Comparison of ENCODE assay signal across 8 cellular contexts in the genomic region with DNA sequence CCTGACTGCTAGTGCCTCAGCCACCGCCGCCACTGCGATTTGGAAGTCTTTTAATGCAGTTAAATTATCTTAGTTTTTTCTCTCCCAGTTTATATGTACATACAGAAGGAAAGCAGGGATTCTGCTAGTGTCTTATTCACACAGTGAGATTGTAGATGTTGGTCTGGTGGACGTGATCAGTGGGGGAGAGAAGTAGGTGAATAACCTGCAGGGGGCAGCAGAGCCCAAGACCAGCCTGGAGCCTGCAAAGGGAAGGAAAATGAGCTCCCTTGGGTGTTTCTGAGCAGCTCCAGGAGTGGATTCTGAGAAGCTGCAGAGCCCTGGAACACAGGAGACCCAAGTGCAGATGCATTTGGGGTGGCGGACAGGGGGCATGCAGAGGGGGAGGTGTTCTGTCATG. TPM values are rescaled to one million over a fixed set of nuclear protein-coding genes. Genes with fewer than 3 reads are reported as not detected.
DNase-seq lines count a peak whose midpoint lies in the region; ATAC-seq and TF ChIP-seq lines count a peak whose summit lies in the region.

No MANE protein-coding gene starts in this region.

- H3K27me3 Mint-ChIP-seq in T-helper 2 cell treated with Interferon-gamma antibody and Interleukin-4, amounts not matched to agents 5 μg/mL and 100 μg/mL, for 36 hours (ENCODE audit: low read depth), result no peaks in the 10 kb centered on the region

- H3K4me2 ChIP-seq in BLaER1 treated with 17β-estradiol and CSF1 and Interleukin-3, amounts not matched to agents 10 nM and 100 nM, result peak overlapping the region in 7 of 11 experiments; percentile 1 to 83 (median 77); a peak in 11 of 22 replicates

- H4K20me1 ChIP-seq in BLaER1 treated with 17β-estradiol and CSF1 and Interleukin-3, amounts not matched to agents 10 nM and 100 nM, result no peaks in the 10 kb centered on the region

- ATAC-seq in GM19023 (IDR thresholded peaks at IDR 0.05; ENCODE audit: unreplicated experiment), result no peak
- ATAC-seq in HG02623 (IDR thresholded peaks at IDR 0.05; ENCODE audit: unreplicated experiment), result no peak

- TF ChIP-seq CTCF in ascending aorta (IDR thresholded peaks at IDR 0.05), result peak; percentile 27 to 63 (median 41)

- peaks cover 22 to 27% (median 24%) of the 10 kb centered on the region in 10 experiments for H3K4me1 ChIP-seq in BLaER1 treated with 17β-estradiol and CSF1 and Interleukin-3, amounts not matched to agents 10 nM and 100 nM
- peaks cover 0 to 2% of the 10 kb centered on the region in 2 donors for H3K4me1 ChIP-seq in ascending aorta

- intact Hi-C loops in ascending aorta (cut with DNase I), result loop anchor here (1.0 kb wide), 1 partner anchor 49 kb away; a partner anchor contains a TSS

- peaks cover 7% of the 10 kb centered on the region for H3K4me1 Mint-ChIP-seq in T-helper 2 cell treated with Interferon-gamma antibody and Interleukin-4, amounts not matched to agents 5 μg/mL and 100 μg/mL, for 36 hours (ENCODE audit: low read depth)

- no peak overlapping the region for H3K27ac ChIP-seq in BLaER1 treated with 17β-estradiol and CSF1 and Interleukin-3, amounts not matched to agents 10 nM and 100 nM
- no peak overlapping the region for H3K27ac ChIP-seq in ascending aorta

- peaks cover 2 to 28% (median 19%) of the 10 kb centered on the region in 11 experiments; a peak in 21 of 22 replicates for H3K9me3 ChIP-seq in BLaER1 treated with 17β-estradiol and CSF1 and Interleukin-3, amounts not matched to agents 10 nM and 100 nM (replicated peaks in 1 of 11)
- peaks cover 0 to 11% of the 10 kb centered on the region in 2 donors for H3K9me3 ChIP-seq in ascending aorta

- peak overlapping the region; percentile 1 for H3K27ac Mint-ChIP-seq in T-helper 2 cell treated with Interferon-gamma antibody and Interleukin-4, amounts not matched to agents 5 μg/mL and 100 μg/mL, for 36 hours

- DNase-seq in HK-2 (ENCODE audit: unreplicated experiment), result peak; percentile 11
- DNase-seq in T-helper 2 cell treated with Interferon-gamma antibody and Interleukin-4, amounts not matched to agents 5 μg/mL and 100 μg/mL, for 36 hours (ENCODE audit: low spot score), result peak; percentile 36
- peak in 1 of 2 donors; percentile 76 for DNase-seq in ascending aorta (ENCODE audit: low spot score in 2 of 2)
- peak in 38 of 51 donors; percentile 0 to 70 (median 18) for DNase-seq in hypothalamus (lab: John Stamatoyannopoulos, UW)
- DNase-seq in stimulated activated CD4-positive, alpha-beta T cell treated with anti-CD3 and anti-CD28 coated beads, Interleukin-12 subunit alpha, Interleukin-12 subunit beta, amount 100 ng/mL, for 4 hours, result peak; percentile 69

- no peak overlapping the region for H3K4me3 ChIP-seq in BLaER1 treated with 17β-estradiol and CSF1 and Interleukin-3, amounts not matched to agents 10 nM and 100 nM
- no peak overlapping the region for H3K4me3 ChIP-seq in ascending aorta

- H3K36me3 Mint-ChIP-seq in T-helper 2 cell treated with Interferon-gamma antibody and Interleukin-4, amounts not matched to agents 5 μg/mL and 100 μg/mL, for 36 hours (ENCODE audit: low read depth), result peaks cover 18% of the 10 kb centered on the region

- H3K36me3 ChIP-seq in BLaER1 treated with 17β-estradiol and CSF1 and Interleukin-3, amounts not matched to agents 10 nM and 100 nM, result peaks cover 0 to 25% (median 20%) of the 10 kb centered on the region in 11 experiments; a peak in 20 of 22 replicates
- no peaks in the 10 kb centered on the region for H3K36me3 ChIP-seq in ascending aorta

- H3K9ac ChIP-seq in BLaER1 treated with 17β-estradiol and CSF1 and Interleukin-3, amounts not matched to agents 10 nM and 100 nM, result no peak overlapping the region

- peaks cover 24% of the 10 kb centered on the region for H3K9me3 Mint-ChIP-seq in T-helper 2 cell treated with Interferon-gamma antibody and Interleukin-4, amounts not matched to agents 5 μg/mL and 100 μg/mL, for 36 hours

- peak overlapping the region; percentile 55 for H3K4me3 Mint-ChIP-seq in T-helper 2 cell treated with Interferon-gamma antibody and Interleukin-4, amounts not matched to agents 5 μg/mL and 100 μg/mL, for 36 hours

- no peaks in the 10 kb centered on the region for H3K27me3 ChIP-seq in BLaER1 treated with 17β-estradiol and CSF1 and Interleukin-3, amounts not matched to agents 10 nM and 100 nM
- H3K27me3 ChIP-seq in ascending aorta, result no peaks in the 10 kb centered on the region

RNA-seq across cellular contexts. Expression of a gene that starts 26.3 kb away (rescaled TPM):
- 8.0 TPM for total RNA-seq in ascending aorta

RNA-seq across cellular contexts. Expression of a gene that starts 38.0 kb away (rescaled TPM):
- not detected for total RNA-seq in ascending aorta

RNA-seq across cellular contexts. Expression of a gene that starts 49.3 kb away (rescaled TPM):
- total RNA-seq in ascending aorta, result 0.96 TPM

RNA-seq across cellular contexts. Expression of a gene that starts 55.3 kb away (rescaled TPM):
- not detected for total RNA-seq in ascending aorta
